In genomic region chr2:70420740-70421139, GRCh38 we compare ENCODE assay signal across 17 cellular contexts.
DNase-seq lines count a peak whose midpoint lies in the region; ATAC-seq and TF ChIP-seq lines count a peak whose summit lies in the region.
"Had no signal": no experiment of that assay in that cellular context is flagged by ENCODE, and none has a peak within 500 bp of the region (broad histone marks: within the 10 kb centered on the region; RNA-seq: fewer than 3 reads in every experiment).

No MANE protein-coding gene starts in this region.

- no peaks in the 10 kb centered on the region for H3K9me3 ChIP-seq in HEK293 (ENCODE audit: control insufficient read depth, insufficient read depth, low read depth, low read length)
- no peaks in the 10 kb centered on the region for H3K9me3 ChIP-seq in neuronal stem cell (replicated peaks in 1 of 2; ENCODE audit: control insufficient read depth in 2 of 2, insufficient read depth in 1 of 2, low read depth in 1 of 2, low read length in 2 of 2)
- H3K9me3 ChIP-seq: BE2C had no signal

- ATAC-seq in esophagus mucosa (peak; percentile 13), HG03571 (IDR thresholded peaks at IDR 0.05; ENCODE audit: unreplicated experiment) (no peak)
- ATAC-seq: HCT116 had no signal

- H2BK12ac ChIP-seq in neuronal stem cell (ENCODE audit: low read length): no peak overlapping the region

- H3K27ac ChIP-seq in HEK293 (ENCODE audit: extremely low read depth, low read depth, low read length) (no peak overlapping the region), VCaP (peak overlapping the region; percentile 58), neuronal stem cell (replicated peaks; ENCODE audit: low read length) (peak overlapping the region; percentile 1)

- H3K36me3 Mint-ChIP-seq in endothelial cell (ENCODE audit: low read depth, unreplicated experiment): no peaks in the 10 kb centered on the region
- H3K36me3 Mint-ChIP-seq: CD4-positive, CD25-positive, alpha-beta regulatory T cell; CD8-positive, alpha-beta memory T cell had no signal

- H3K23ac ChIP-seq in neuronal stem cell (ENCODE audit: low read depth, low read length, poor library complexity): no peak overlapping the region

- H3K4me2 ChIP-seq in neuronal stem cell (ENCODE audit: insufficient read depth, low read length, poor library complexity, severe bottlenecking): no peak overlapping the region

- H4K91ac ChIP-seq in neuronal stem cell (ENCODE audit: low read depth, low read length, poor library complexity): no peak overlapping the region

- TF ChIP-seq CTCF in HEK293 (tag by site-specific recombination; IDR thresholded peaks at IDR 0.05) (no peak), VCaP (conservative IDR thresholded peaks at IDR 0.05) (no peak), endothelial cell (IDR thresholded peaks at IDR 0.05; ENCODE audit: unreplicated experiment) (no peak)

- H3K4me1 Mint-ChIP-seq in endothelial cell (ENCODE audit: unreplicated experiment): peaks cover 14% of the 10 kb centered on the region
- H3K4me1 Mint-ChIP-seq: CD4-positive, CD25-positive, alpha-beta regulatory T cell; CD8-positive, alpha-beta memory T cell had no signal

- no peak overlapping the region for H3K4me3 ChIP-seq in HEK293 (ENCODE audit: low read depth, low read length)
- no peak overlapping the region for H3K4me3 ChIP-seq in neuronal stem cell (ENCODE audit: low read length in 2 of 2)

- H3K4me1 ChIP-seq in HEK293 (ENCODE audit: control insufficient read depth, insufficient read depth, low read length): no peaks in the 10 kb centered on the region
- H3K4me1 ChIP-seq in neuronal stem cell (ENCODE audit: control insufficient read depth in 2 of 2, insufficient read depth in 1 of 2, low read depth in 1 of 2, low read length in 2 of 2): peaks cover 6 to 16% of the 10 kb centered on the region in 2 donors
- H3K4me1 ChIP-seq: BE2C had no signal

- no peak overlapping the region for H3K4ac ChIP-seq in neuronal stem cell (ENCODE audit: low read length)

- no peak overlapping the region for H2BK15ac ChIP-seq in neuronal stem cell (ENCODE audit: low read length)

- CTCF ChIA-PET in HEK293 (lab: Yijun Ruan, JAX): no interaction called here

- H3K27me3 ChIP-seq in neuronal stem cell (ENCODE audit: control insufficient read depth in 3 of 3, insufficient read depth in 3 of 3, low read depth in 1 of 3, low read length in 3 of 3): peaks cover 0 to 22% (median 0%) of the 10 kb centered on the region in 3 experiments
- H3K27me3 ChIP-seq: BE2C had no signal

- H3K79me1 ChIP-seq in neuronal stem cell (ENCODE audit: low read depth, low read length): no peaks in the 10 kb centered on the region

- POLR2A ChIA-PET in HEK293 (lab: Yijun Ruan, JAX): no interaction called here

- H2BK120ac ChIP-seq in neuronal stem cell (ENCODE audit: low read depth, low read length): no peak overlapping the region

- H3K27ac Mint-ChIP-seq in endothelial cell (ENCODE audit: unreplicated experiment): no peak overlapping the region
- H3K27ac Mint-ChIP-seq: CD4-positive, CD25-positive, alpha-beta regulatory T cell; CD8-positive, alpha-beta memory T cell had no signal

- WGBS in neuronal stem cell (ENCODE audit: extremely low coverage in 2 of 2, insufficient read length in 2 of 2, insufficient replicate concordance in 1 of 2), 2 donors: no CpG with 5 or more reads among the region's 8 CpGs

- no peaks in the 10 kb centered on the region for H3K9me3 Mint-ChIP-seq in endothelial cell (ENCODE audit: unreplicated experiment)
- H3K9me3 Mint-ChIP-seq: CD8-positive, alpha-beta memory T cell had no signal

- no peak overlapping the region for H3K4me3 Mint-ChIP-seq in endothelial cell (ENCODE audit: unreplicated experiment)
- H3K4me3 Mint-ChIP-seq: CD4-positive, CD25-positive, alpha-beta regulatory T cell; CD8-positive, alpha-beta memory T cell had no signal

- no peaks in the 10 kb centered on the region for H3K27me3 Mint-ChIP-seq in endothelial cell (ENCODE audit: unreplicated experiment)

- no peak overlapping the region for H2AFZ ChIP-seq in neuronal stem cell (ENCODE audit: low read length)

- no peak overlapping the region for H2AK5ac ChIP-seq in neuronal stem cell (ENCODE audit: low read depth, low read length)

- H3K14ac ChIP-seq in neuronal stem cell (ENCODE audit: low read length): no peak overlapping the region

- no peak overlapping the region for H3K18ac ChIP-seq in neuronal stem cell (ENCODE audit: low read length)

- DNase-seq in neuronal stem cell (ENCODE audit: low spot score): no peak
- no peak for DNase-seq in ACHN
- no peak for DNase-seq in endothelial cell (ENCODE audit: low spot score)
- no peak for DNase-seq in NK-92 (lab: John Stamatoyannopoulos, UW; ENCODE audit: unreplicated experiment)
- DNase-seq: BE2C; C1 segment of cervical spinal cord; CD8-positive, alpha-beta memory T cell; COR-L47; DMS 273 treated with DMSO at 0.1 percent for 48 hours; GOT3; H7 had no signal

- H3K9ac ChIP-seq in neuronal stem cell (ENCODE audit: low read depth, low read length, poor library complexity): no peak overlapping the region

- H2BK5ac ChIP-seq in neuronal stem cell (ENCODE audit: low read length): no peak overlapping the region

- no peaks in the 10 kb centered on the region for H3K36me3 ChIP-seq in HEK293 (ENCODE audit: control insufficient read depth in 2 of 2, insufficient read depth in 1 of 2, low read length in 2 of 2)
- no peaks in the 10 kb centered on the region for H3K36me3 ChIP-seq in neuronal stem cell (replicated peaks in 1 of 2; ENCODE audit: control insufficient read depth in 2 of 2, insufficient read depth in 2 of 2, low read length in 2 of 2)
- H3K36me3 ChIP-seq: BE2C had no signal

- H4K8ac ChIP-seq in neuronal stem cell (ENCODE audit: low read depth, low read length): no peak overlapping the region

- in situ Hi-C loops in ACHN (cut with HindIII; ENCODE audit: low pct_ligation_motif_present, low pct_unique_long_range_greater_than_20kb, low sequenced_read_pairs): no loop called here

TF ChIP-seq in HEK293, 187 proteins besides CTCF, POLR2A, EP300 and RAD21:
- TF ChIP-seq ZNF404 (tag by site-specific recombination; IDR thresholded peaks at IDR 0.05) (no peak), ATF2 (tag by site-specific recombination; IDR thresholded peaks at IDR 0.05; ENCODE audit: low read depth) (peak; percentile 55; the same call in 1 of the 2 replicates)
